Comparison of ENCODE assay signal across 21 cellular contexts in the genomic region with DNA sequence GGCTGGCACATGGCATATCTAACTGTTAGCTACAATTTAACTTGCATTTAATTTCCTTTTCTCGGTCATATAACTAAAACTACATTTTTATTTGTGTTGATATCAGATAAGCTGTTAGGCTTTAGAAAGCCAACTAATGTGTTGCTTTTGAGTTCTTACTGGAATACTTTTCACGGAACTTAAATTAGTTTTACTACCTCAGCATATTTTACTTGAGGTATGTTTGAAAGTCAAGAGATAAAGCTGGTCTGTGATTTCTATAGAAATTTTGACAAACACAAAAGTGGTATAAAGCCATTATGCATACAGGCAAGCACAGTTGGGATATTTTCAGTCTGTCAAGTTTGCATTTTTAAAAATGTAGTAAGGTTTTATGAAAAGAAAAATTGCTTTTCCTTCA.
DNase-seq lines count a peak whose midpoint lies in the region; ATAC-seq, FAIRE-seq and TF ChIP-seq lines count a peak whose summit lies in the region.
"Had no signal": no experiment of that assay in that cellular context is flagged by ENCODE, and none has a peak within 500 bp of the region (broad histone marks: within the 10 kb centered on the region; RNA-seq: fewer than 3 reads in every experiment).

No MANE protein-coding gene starts in this region.

- POLR2A ChIA-PET in A549 (lab: Yijun Ruan, JAX), result no interaction called here
- POLR2A ChIA-PET in IMR-90 (lab: Charles Lee; ENCODE audit: unreplicated experiment), result no interaction called here
- POLR2A ChIA-PET in K562 (lab: Yijun Ruan, JAX), result no interaction called here

- H3K4me1 ChIP-seq in A549, result no peaks in the 10 kb centered on the region
- 0 out of 2 replicates have a peak, but pooled peaks cover 9% of the 10 kb centered on the region for H3K4me1 ChIP-seq in GM23248 (ENCODE audit: insufficient read depth)
- no peaks in the 10 kb centered on the region for H3K4me1 ChIP-seq in IMR-90 (ENCODE audit: control insufficient read depth, insufficient read depth, low read length)
- H3K4me1 ChIP-seq in K562 (replicated peaks in 1 of 2; ENCODE audit: control insufficient read depth in 2 of 2, insufficient read depth in 2 of 2, low read length in 2 of 2), result no peaks in the 10 kb centered on the region
- H3K4me1 ChIP-seq: BLaER1 treated with 17β-estradiol and CSF1 and Interleukin-3, amounts not matched to agents 10 nM and 100 nM; Caco-2 had no signal

- no peak overlapping the region for H4K5ac ChIP-seq in IMR-90 (ENCODE audit: low read depth, low read length)

- in situ Hi-C loops in GM23248 (cut with MboI), result no loop called here
- in situ Hi-C loops in IMR-90 (cut with MboI; ENCODE audit: low sequenced_read_pairs), result no loop called here
- in situ Hi-C loops in K562 (cut with MboI), result no loop called here

- H3K9me3 ChIP-seq in A549 (no peaks in the 10 kb centered on the region), GM23248 (ENCODE audit: low read depth) (no peaks in the 10 kb centered on the region), IMR-90 (ENCODE audit: control insufficient read depth, insufficient read depth, low read length) (no peaks in the 10 kb centered on the region), K562 (replicated peaks; ENCODE audit: control insufficient read depth, insufficient read depth, low read depth, low read length) (no peaks in the 10 kb centered on the region)
- H3K9me3 ChIP-seq: BLaER1 treated with 17β-estradiol and CSF1 and Interleukin-3, amounts not matched to agents 10 nM and 100 nM; Caco-2 had no signal

- CTCF ChIA-PET in A549 (lab: Yijun Ruan, JAX), result interaction anchor here (0.6 kb wide), 1 partner anchor 30 kb away, joined by 3 read pairs; no protein-coding TSS in a partner anchor
- CTCF ChIA-PET in IMR-90 (lab: Yijun Ruan, JAX), result no interaction called here
- CTCF ChIA-PET in K562 (lab: Yijun Ruan, JAX; ENCODE audit: low intra/inter-chr PET ratio), result no interaction called here

- no peak for TF ChIP-seq RAD21 in A549 (conservative IDR thresholded peaks at IDR 0.05 in 1 of 2, IDR thresholded peaks at IDR 0.05 in 1 of 2)
- no peak for TF ChIP-seq RAD21 in IMR-90 (IDR thresholded peaks at IDR 0.05; ENCODE audit: low read length)
- no peak for TF ChIP-seq RAD21 in K562 (CRISPR knock-in tag; conservative IDR thresholded peaks at IDR 0.05 in 1 of 2, IDR thresholded peaks at IDR 0.05 in 1 of 2)

- no peaks in the 10 kb centered on the region for H3K4me1 Mint-ChIP-seq in activated naive CD8-positive, alpha-beta T cell treated with anti-CD3 and anti-CD28 coated beads, Interleukin-2, amount 50 U/mL, for 24 hours

- no peak overlapping the region for H2AK9ac ChIP-seq in IMR-90 (replicated peaks; ENCODE audit: low read depth, low read length, poor library complexity)

- H3K4me2 ChIP-seq in A549 (no peak overlapping the region), GM23248 (ENCODE audit: unreplicated experiment) (no peak overlapping the region), IMR-90 (ENCODE audit: low read depth, low read length) (no peak overlapping the region), K562 (ENCODE audit: insufficient read depth, low read length) (no peak overlapping the region)
- H3K4me2 ChIP-seq: BLaER1 treated with 17β-estradiol and CSF1 and Interleukin-3, amounts not matched to agents 10 nM and 100 nM had no signal

- TF ChIP-seq EP300 in A549 (IDR thresholded peaks at IDR 0.05) (no peak), K562 (IDR thresholded peaks at IDR 0.05; ENCODE audit: low read length) (no peak)

- H2BK15ac ChIP-seq in IMR-90 (ENCODE audit: low read depth, low read length), result no peak overlapping the region

- H2AK5ac ChIP-seq in IMR-90 (ENCODE audit: low read depth, low read length), result no peak overlapping the region

- no peaks in the 10 kb centered on the region for H3K36me3 Mint-ChIP-seq in activated naive CD8-positive, alpha-beta T cell treated with anti-CD3 and anti-CD28 coated beads, Interleukin-2, amount 50 U/mL, for 24 hours (ENCODE audit: low read depth)
- H3K36me3 Mint-ChIP-seq: CD8-positive, alpha-beta T cell had no signal

- no peak overlapping the region for H4K8ac ChIP-seq in IMR-90 (ENCODE audit: low read depth in 2 of 2, low read length in 2 of 2)

- H2BK120ac ChIP-seq in IMR-90 (ENCODE audit: low read depth, low read length), result no peak overlapping the region

- DNase-seq in A549 (ENCODE audit: low read depth in 1 of 2, low spot score in 1 of 2) (no peak), GM23248 (no peak), IMR-90 (no peak), K562 (ENCODE audit: extremely low read depth in 1 of 4, low spot score in 3 of 4) (no peak)
- DNase-seq in stimulated activated CD4-positive, alpha-beta T cell treated with anti-CD3 and anti-CD28 coated beads, Interleukin-15, amount 100 ng/mL, for 24 hours, result no peak
- no peak for DNase-seq in activated naive CD8-positive, alpha-beta T cell treated with anti-CD3 and anti-CD28 coated beads, Interleukin-2, amount 50 U/mL, for 24 hours
- DNase-seq: 8988T; AML-193; Caco-2; Calu3; CD4-positive, alpha-beta T cell; CD8-positive, alpha-beta T cell; DMS79 treated with DMSO at 0.1 percent for 48 hours; GF-D8 had no signal

- no peak for ATAC-seq in A549
- no peak for ATAC-seq in IMR-90 (ENCODE audit: low read depth)
- ATAC-seq in K562, result no peak
- ATAC-seq in GM19455 (IDR thresholded peaks at IDR 0.05; ENCODE audit: unreplicated experiment), result no peak
- ATAC-seq in activated naive CD8-positive, alpha-beta T cell treated with anti-CD3 and anti-CD28 coated beads, Interleukin-2, amount 50 U/mL, for 24 hours, result no peak
- no peak for ATAC-seq in GM19324 (IDR thresholded peaks at IDR 0.05; ENCODE audit: low FRiP score, unreplicated experiment)
- ATAC-seq: CD8-positive, alpha-beta T cell had no signal

- no peak for TF ChIP-seq CTCF in A549 (IDR thresholded peaks at IDR 0.05)
- TF ChIP-seq CTCF in IMR-90 (conservative IDR thresholded peaks at IDR 0.05; ENCODE audit: low read depth, low read length), result no peak
- TF ChIP-seq CTCF in K562 (IDR thresholded peaks at IDR 0.05 in 2 of 3, conservative IDR thresholded peaks at IDR 0.05 in 1 of 3; ENCODE audit: insufficient read depth in 2 of 3, low read depth in 1 of 3, low read length in 3 of 3), result no peak

- H3K79me1 ChIP-seq in IMR-90 (ENCODE audit: low read depth in 1 of 2, low read length in 2 of 2), result no peaks in the 10 kb centered on the region

- H3K9me1 ChIP-seq in IMR-90 (ENCODE audit: insufficient read depth, low read length) (no peaks in the 10 kb centered on the region), K562 (ENCODE audit: control insufficient read depth, insufficient read depth, low read length) (no peaks in the 10 kb centered on the region)

- H3K27me3 ChIP-seq in GM23248 (replicated peaks; ENCODE audit: insufficient read depth), result no peaks in the 10 kb centered on the region
- no peaks in the 10 kb centered on the region for H3K27me3 ChIP-seq in IMR-90 (ENCODE audit: control insufficient read depth, insufficient read depth, low read length)
- no peaks in the 10 kb centered on the region for H3K27me3 ChIP-seq in K562 (ENCODE audit: control insufficient read depth in 2 of 2, insufficient read depth in 2 of 2, low read length in 2 of 2)
- H3K27me3 ChIP-seq: BLaER1 treated with 17β-estradiol and CSF1 and Interleukin-3, amounts not matched to agents 10 nM and 100 nM had no signal

- peaks cover 8% of the 10 kb centered on the region for H3K9me3 Mint-ChIP-seq in activated naive CD8-positive, alpha-beta T cell treated with anti-CD3 and anti-CD28 coated beads, Interleukin-2, amount 50 U/mL, for 24 hours

- no peaks in the 10 kb centered on the region for H4K20me1 ChIP-seq in GM23248 (ENCODE audit: insufficient read depth)
- no peaks in the 10 kb centered on the region for H4K20me1 ChIP-seq in IMR-90 (ENCODE audit: insufficient read depth, low read length)
- no peaks in the 10 kb centered on the region for H4K20me1 ChIP-seq in K562 (replicated peaks; ENCODE audit: control insufficient read depth, insufficient read depth, low read length)
- H4K20me1 ChIP-seq: BLaER1 treated with 17β-estradiol and CSF1 and Interleukin-3, amounts not matched to agents 10 nM and 100 nM had no signal

- H4K91ac ChIP-seq in IMR-90 (ENCODE audit: insufficient read depth, low read depth, low read length), result no peak overlapping the region

- no peak overlapping the region for H2BK20ac ChIP-seq in IMR-90 (ENCODE audit: low read depth, low read length)

- H2BK5ac ChIP-seq in IMR-90 (ENCODE audit: low read depth, low read length, poor library complexity, severe bottlenecking), result no peak overlapping the region

- BruUV-seq in IMR-90 (replicated peaks; lab: Mats Ljungman, UMichigan) (no TSS peak), K562 (replicated peaks; lab: Mats Ljungman, UMichigan) (no TSS peak)

- H3K4me3 Mint-ChIP-seq in activated naive CD8-positive, alpha-beta T cell treated with anti-CD3 and anti-CD28 coated beads, Interleukin-2, amount 50 U/mL, for 24 hours, result no peak overlapping the region
- H3K4me3 Mint-ChIP-seq: B cell; CD4-positive, alpha-beta T cell; CD8-positive, alpha-beta T cell had no signal

- FAIRE-seq in A549 (lab: Jason Lieb, UNC) (no peak), K562 (lab: Jason Lieb, UNC) (no peak)
- FAIRE-seq: D721Med, GM12891 had no signal

- H3F3A ChIP-seq in GM23248 (ENCODE audit: insufficient read depth), result no peaks in the 10 kb centered on the region

- dilution Hi-C loops in IMR-90 (cut with HindIII; ENCODE audit: low sequenced_read_pairs, unreplicated experiment), result no loop called here

- H3K27me3 Mint-ChIP-seq in activated naive CD8-positive, alpha-beta T cell treated with anti-CD3 and anti-CD28 coated beads, Interleukin-2, amount 50 U/mL, for 24 hours, result no peaks in the 10 kb centered on the region
- H3K27me3 Mint-ChIP-seq: B cell; CD4-positive, alpha-beta T cell had no signal

- H3K23ac ChIP-seq in IMR-90 (ENCODE audit: low read depth, low read length), result no peak overlapping the region

- no peak overlapping the region for H3K27ac Mint-ChIP-seq in activated naive CD8-positive, alpha-beta T cell treated with anti-CD3 and anti-CD28 coated beads, Interleukin-2, amount 50 U/mL, for 24 hours
- H3K27ac Mint-ChIP-seq: B cell; CD4-positive, alpha-beta T cell; CD8-positive, alpha-beta T cell had no signal

- no peak overlapping the region for H3K18ac ChIP-seq in IMR-90 (ENCODE audit: low read depth, low read length)

- H3K9ac ChIP-seq in GM23248 (no peak overlapping the region), IMR-90 (ENCODE audit: low read depth, low read length) (no peak overlapping the region), K562 (ENCODE audit: insufficient read depth in 1 of 2, low read depth in 2 of 2, low read length in 2 of 2) (no peak overlapping the region)
- H3K9ac ChIP-seq: BLaER1 treated with 17β-estradiol and CSF1 and Interleukin-3, amounts not matched to agents 10 nM and 100 nM had no signal

- intact Hi-C loops in IMR-90 (cut with micrococcal nuclease) (loop anchor here (10.0 kb wide), 1 partner anchor 124 kb away; no protein-coding TSS in a partner anchor), K562 (cut with micrococcal nuclease) (no loop called here)

- no peak overlapping the region for H3K4ac ChIP-seq in IMR-90 (ENCODE audit: low read depth, low read length)

- H3K4me3 ChIP-seq in A549 (no peak overlapping the region), GM23248 (no peak overlapping the region), IMR-90 (ENCODE audit: insufficient read depth, low read depth, low read length) (no peak overlapping the region), K562 (no peak overlapping the region)
- H3K4me3 ChIP-seq: BLaER1 treated with 17β-estradiol and CSF1 and Interleukin-3, amounts not matched to agents 10 nM and 100 nM had no signal

- 64% methylated on average over 2 of the region's 2 CpGs for WGBS in A549 (ENCODE audit: missing lambda C conversion rate)
- WGBS in GM23248 (ENCODE audit: low coverage in 1 of 2, low lambda C conversion rate in 2 of 2, missing lambda C conversion rate in 2 of 2), 2 experiments, result 89 to 95% methylated on average over 2 of the region's 2 CpGs
- no CpG with 5 or more reads among the region's 2 CpGs for WGBS in IMR-90 (ENCODE audit: extremely low coverage in 2 of 2, insufficient read length in 1 of 2), 2 experiments
- WGBS in K562 (ENCODE audit: insufficient coverage, low coverage, missing lambda C conversion rate), result 0% methylated on average over 2 of the region's 2 CpGs

- no peaks in the 10 kb centered on the region for H3K9me2 ChIP-seq in GM23248 (ENCODE audit: insufficient read depth)

- no peak overlapping the region for H3K56ac ChIP-seq in IMR-90 (ENCODE audit: extremely low read depth, insufficient read depth, low read length)

- H3K79me2 ChIP-seq in GM23248 (ENCODE audit: insufficient read depth), result no peaks in the 10 kb centered on the region
- no peaks in the 10 kb centered on the region for H3K79me2 ChIP-seq in K562 (ENCODE audit: control insufficient read depth, insufficient read depth, low read length)

- 0 out of 2 replicates have a peak overlapping the region, but pooled peaks have one; percentile 4 for H2AFZ ChIP-seq in GM23248
- no peak overlapping the region for H2AFZ ChIP-seq in IMR-90 (replicated peaks; ENCODE audit: low read length, poor library complexity)
- H2AFZ ChIP-seq in K562 (ENCODE audit: low read depth, low read length), result no peak overlapping the region

- H3K27ac ChIP-seq in A549 (no peak overlapping the region), GM23248 (no peak overlapping the region), IMR-90 (ENCODE audit: insufficient read depth, low read length) (no peak overlapping the region), K562 (ENCODE audit: extremely low read depth, low read depth, low read length) (no peak overlapping the region)
- H3K27ac ChIP-seq: BLaER1 treated with 17β-estradiol and CSF1 and Interleukin-3, amounts not matched to agents 10 nM and 100 nM; C4-2B had no signal

- H3K14ac ChIP-seq in IMR-90 (replicated peaks; ENCODE audit: low read depth, low read length), result no peak overlapping the region

- H3K36me3 ChIP-seq in GM23248 (ENCODE audit: low read depth), result no peaks in the 10 kb centered on the region
- no peaks in the 10 kb centered on the region for H3K36me3 ChIP-seq in IMR-90 (ENCODE audit: control insufficient read depth, insufficient read depth, low read length)
- no peaks in the 10 kb centered on the region for H3K36me3 ChIP-seq in K562 (ENCODE audit: control insufficient read depth, insufficient read depth, low read length)
- H3K36me3 ChIP-seq: BLaER1 treated with 17β-estradiol and CSF1 and Interleukin-3, amounts not matched to agents 10 nM and 100 nM had no signal

- TF ChIP-seq POLR2A in A549 (IDR thresholded peaks at IDR 0.05; ENCODE audit: low read length) (no peak), IMR-90 (IDR thresholded peaks at IDR 0.05; ENCODE audit: low read depth, low read length) (no peak), K562 (conservative IDR thresholded peaks at IDR 0.05) (no peak)
